Comparison of ENCODE assay signal across 25 cellular contexts in genomic region chr4:6573551-6573950, GRCh38. TPM values are rescaled to one million over a fixed set of nuclear protein-coding genes. Genes with fewer than 3 reads are reported as not detected.
DNase-seq lines count a peak whose midpoint lies in the region; ATAC-seq and TF ChIP-seq lines count a peak whose summit lies in the region.
"Had no signal": no experiment of that assay in that cellular context is flagged by ENCODE, and none has a peak within 500 bp of the region (broad histone marks: within the 10 kb centered on the region; RNA-seq: fewer than 3 reads in every experiment).

No MANE protein-coding gene starts in this region.

- peaks cover 21% of the 10 kb centered on the region for H3K36me3 Mint-ChIP-seq in CD8-positive, alpha-beta T cell
- H3K36me3 Mint-ChIP-seq in WTC11: peaks cover 3% of the 10 kb centered on the region; the same call in 1 of the 2 replicates
- peaks cover 8 to 14% (median 11%) of the 10 kb centered on the region in 5 donors for H3K36me3 Mint-ChIP-seq in naive thymus-derived CD4-positive, alpha-beta T cell

- no peak overlapping the region for H3K27ac ChIP-seq in CD8-positive, alpha-beta T cell (ENCODE audit: low read depth, low read length)
- H3K27ac ChIP-seq in naive thymus-derived CD4-positive, alpha-beta T cell (ENCODE audit: low read depth, low read length): no peak overlapping the region
- H3K27ac ChIP-seq in spleen: no peak overlapping the region
- H3K27ac ChIP-seq: 22Rv1, breast epithelium, coronary artery, sigmoid colon, vagina had no signal

- no peak for TF ChIP-seq CTCF in CD8-positive, alpha-beta T cell (IDR thresholded peaks at IDR 0.05)
- TF ChIP-seq CTCF in WTC11 (IDR thresholded peaks at IDR 0.05) (no peak), spleen (IDR thresholded peaks at IDR 0.05 in 8 of 11, conservative IDR thresholded peaks at IDR 0.05 in 3 of 11) (no peak)

- ATAC-seq in CD8-positive, alpha-beta T cell: no peak
- ATAC-seq in WTC11 (no peak), HG03139 (IDR thresholded peaks at IDR 0.05; ENCODE audit: unreplicated experiment) (no peak), GM21723 (IDR thresholded peaks at IDR 0.05; ENCODE audit: unreplicated experiment) (no peak)
- no peak for ATAC-seq in naive thymus-derived CD4-positive, alpha-beta T cell
- ATAC-seq: effector memory CD8-positive, alpha-beta T cell; SK-N-SH treated with all-trans-retinoic acid at 6 μM for 48 hours had no signal

- H3K4me1 ChIP-seq in CD8-positive, alpha-beta T cell (ENCODE audit: insufficient read depth, low read length): peaks cover 22% of the 10 kb centered on the region
- H3K4me1 ChIP-seq in naive thymus-derived CD4-positive, alpha-beta T cell (ENCODE audit: control insufficient read depth in 2 of 2, insufficient read depth in 2 of 2, low read length in 2 of 2): peaks cover 5 to 9% of the 10 kb centered on the region in 2 donors
- H3K4me1 ChIP-seq in spleen: peaks cover 7 to 33% (median 18%) of the 10 kb centered on the region in 6 donors

- no peaks in the 10 kb centered on the region for H3K9me3 Mint-ChIP-seq in CD8-positive, alpha-beta T cell
- H3K9me3 Mint-ChIP-seq in WTC11: no peaks in the 10 kb centered on the region
- H3K9me3 Mint-ChIP-seq in naive thymus-derived CD4-positive, alpha-beta T cell: peaks cover 0 to 6% (median 0%) of the 10 kb centered on the region in 11 donors
- H3K9me3 Mint-ChIP-seq: activated CD4-positive, alpha-beta T cell treated with anti-CD3 and anti-CD28 coated beads, Interleukin-2, amount 10 ng/mL, durations not matched to agents 24 days and 14 days; activated naive CD4-positive, alpha-beta T cell treated with anti-CD3 and anti-CD28 coated beads for 36 hours; effector memory CD8-positive, alpha-beta T cell; stimulated activated naive CD8-positive, alpha-beta T cell treated with anti-CD3 and anti-CD28 coated beads, Interleukin-15, Interleukin-2, amounts not matched to agents 100 ng/mL and 50 ng/mL, for 24 hours had no signal

- peaks cover 9% of the 10 kb centered on the region for H3K36me3 ChIP-seq in CD8-positive, alpha-beta T cell (ENCODE audit: insufficient read depth, low read length)
- peaks cover 0 to 24% (median 3%) of the 10 kb centered on the region in 3 experiments for H3K36me3 ChIP-seq in naive thymus-derived CD4-positive, alpha-beta T cell (ENCODE audit: control insufficient read depth in 2 of 3, insufficient read depth in 3 of 3, low read length in 3 of 3)
- peaks cover 3 to 25% (median 21%) of the 10 kb centered on the region in 6 donors for H3K36me3 ChIP-seq in spleen
- H3K36me3 ChIP-seq: breast epithelium had no signal

- H3K4me1 Mint-ChIP-seq in CD8-positive, alpha-beta T cell (ENCODE audit: low read depth): peaks cover 19% of the 10 kb centered on the region
- H3K4me1 Mint-ChIP-seq in WTC11: no peaks in the 10 kb centered on the region; the same call in 1 of the 2 replicates
- H3K4me1 Mint-ChIP-seq in naive thymus-derived CD4-positive, alpha-beta T cell: peaks cover 0 to 10% (median 7%) of the 10 kb centered on the region in 7 donors

- peak overlapping the region; percentile 91 for H3K4me3 Mint-ChIP-seq in CD8-positive, alpha-beta T cell
- H3K4me3 Mint-ChIP-seq in WTC11: no peak overlapping the region
- H3K4me3 Mint-ChIP-seq in naive thymus-derived CD4-positive, alpha-beta T cell: peak overlapping the region in 7 of 10 donors; percentile 17 to 94 (median 91)

- POLR2A ChIA-PET in CD8-positive, alpha-beta T cell (lab: Charles Lee): interaction anchor here (2.5 kb wide), 1 partner anchor 100 kb away, joined by 12 read pairs; a partner anchor contains a TSS
- POLR2A ChIA-PET in WTC11 (lab: Charles Lee): interaction anchor here (1.6 kb wide), 1 partner anchor 90 kb away, joined by 3 read pairs; no protein-coding TSS in a partner anchor
- POLR2A ChIA-PET in naive thymus-derived CD4-positive, alpha-beta T cell (lab: Charles Lee): interaction anchor here (2.9 kb wide), 2 partner anchors 67 to 100 kb away, joined by 15 to 19 read pairs; partner anchors contain the start of gene MRFAP1

- no peak for TF ChIP-seq POLR2A in spleen (IDR thresholded peaks at IDR 0.05)

- H3K27me3 ChIP-seq in CD8-positive, alpha-beta T cell (ENCODE audit: insufficient read depth, low read length): no peaks in the 10 kb centered on the region
- no peaks in the 10 kb centered on the region for H3K27me3 ChIP-seq in naive thymus-derived CD4-positive, alpha-beta T cell (ENCODE audit: control insufficient read depth in 2 of 2, insufficient read depth in 2 of 2, low read length in 2 of 2)
- peaks cover 0 to 3% (median 0%) of the 10 kb centered on the region in 7 donors for H3K27me3 ChIP-seq in spleen (replicated peaks in 1 of 7)
- H3K27me3 ChIP-seq: breast epithelium, sigmoid colon, vagina had no signal

- no peaks in the 10 kb centered on the region for H3K9me3 ChIP-seq in CD8-positive, alpha-beta T cell (ENCODE audit: low read length)
- H3K9me3 ChIP-seq in naive thymus-derived CD4-positive, alpha-beta T cell (ENCODE audit: control insufficient read depth in 2 of 3, low read length in 3 of 3): no peaks in the 10 kb centered on the region
- no peaks in the 10 kb centered on the region for H3K9me3 ChIP-seq in spleen
- H3K9me3 ChIP-seq: breast epithelium, sigmoid colon, vagina had no signal

- H3K4me3 ChIP-seq in CD8-positive, alpha-beta T cell (ENCODE audit: low read depth, low read length): no peak overlapping the region
- H3K4me3 ChIP-seq in naive thymus-derived CD4-positive, alpha-beta T cell (ENCODE audit: low read length): no peak overlapping the region
- peak overlapping the region in 1 of 8 donors; percentile 90 for H3K4me3 ChIP-seq in spleen

- WGBS in spleen, 5 donors: 61 to 73% (median 66%) methylated on average over 6 of the region's 6 CpGs

- peaks cover 2% of the 10 kb centered on the region for H3K27me3 Mint-ChIP-seq in CD8-positive, alpha-beta T cell (ENCODE audit: low read depth)
- H3K27me3 Mint-ChIP-seq in WTC11 (ENCODE audit: low read depth): peaks cover 54% of the 10 kb centered on the region
- H3K27me3 Mint-ChIP-seq in naive thymus-derived CD4-positive, alpha-beta T cell: peaks cover 0 to 19% (median 0%) of the 10 kb centered on the region in 5 donors
- H3K27me3 Mint-ChIP-seq: effector memory CD8-positive, alpha-beta T cell; stimulated activated naive CD8-positive, alpha-beta T cell treated with anti-CD3 and anti-CD28 coated beads, Interleukin-15, Interleukin-2, amounts not matched to agents 100 ng/mL and 50 ng/mL, for 24 hours had no signal

- DNase-seq in DMS53 (lab: John Stamatoyannopoulos, UW) (peak; percentile 45), DMS53 treated with DMSO at 0.1 percent for 48 hours (lab: John Stamatoyannopoulos, UW; ENCODE audit: unreplicated experiment) (no peak), WTC11 (ENCODE audit: low spot score) (no peak), spleen (no peak)
- DNase-seq in CD8-positive, alpha-beta T cell: no peak
- no peak for DNase-seq in naive thymus-derived CD4-positive, alpha-beta T cell
- DNase-seq: activated CD4-positive, alpha-beta T cell treated with anti-CD3 and anti-CD28 coated beads, Interleukin-2, amount 10 ng/mL, durations not matched to agents 24 days and 14 days; activated T-cell treated with anti-CD3 and anti-CD28 coated beads, Interleukin-2, amount 50 U/mL, for 48 hours; DMS153; effector memory CD8-positive, alpha-beta T cell; glutamatergic neuron; islet precursor cell; NCI-H1092; NCI-H2081; sigmoid colon had no signal

- CTCF ChIA-PET in CD8-positive, alpha-beta T cell (lab: Charles Lee): interaction anchor here (1.0 kb wide), 1 partner anchor 529 kb away, joined by 3 read pairs; no protein-coding TSS in a partner anchor
- CTCF ChIA-PET in WTC11 (lab: Charles Lee): interaction anchor here (0.7 to 1.9 kb wide), 7 partner anchors 23 to 323 kb away, joined by 3 to 9 read pairs (median 6); a partner anchor contains a TSS
- CTCF ChIA-PET in naive thymus-derived CD4-positive, alpha-beta T cell (lab: Charles Lee): interaction anchor here (0.9 to 1.1 kb wide), 2 partner anchors 47 to 300 kb away, joined by 4 read pairs; no protein-coding TSS in a partner anchor

- no peak overlapping the region for H3K27ac Mint-ChIP-seq in CD8-positive, alpha-beta T cell
- no peak overlapping the region for H3K27ac Mint-ChIP-seq in WTC11
- peak overlapping the region in 1 of 9 donors; percentile 14 for H3K27ac Mint-ChIP-seq in naive thymus-derived CD4-positive, alpha-beta T cell
- H3K27ac Mint-ChIP-seq: activated CD4-positive, alpha-beta T cell treated with anti-CD3 and anti-CD28 coated beads, Interleukin-2, amount 10 ng/mL, durations not matched to agents 24 days and 14 days; activated naive CD4-positive, alpha-beta T cell treated with anti-CD3 and anti-CD28 coated beads for 36 hours; progenitor cell of endocrine pancreas; stimulated activated naive CD8-positive, alpha-beta T cell treated with anti-CD3 and anti-CD28 coated beads, Interleukin-15, Interleukin-2, amounts not matched to agents 100 ng/mL and 50 ng/mL, for 24 hours had no signal

- intact Hi-C loops in CD8-positive, alpha-beta T cell (cut with DNase I, micrococcal nuclease): loop anchor here (5.0 to 10.0 kb wide), 3 partner anchors 121 to 529 kb away; partner anchors contain the start of genes GRPEL1 (in 1 of the 2) and S100P (in 1 of the 2)
- intact Hi-C loops in naive thymus-derived CD4-positive, alpha-beta T cell (cut with micrococcal nuclease): loop anchor here in 1 of 2 donors (10.0 kb wide), 1 partner anchor 211 kb away; the partner anchor contains the start of gene KIAA0232
- intact Hi-C loops in spleen (cut with DNase I; ENCODE audit: low total_unique reads): no loop called here

TF ChIP-seq in WTC11, 78 proteins besides CTCF, POLR2A, EP300 and RAD21:
- TF ChIP-seq NFE2L1 (CRISPR knock-in tag; IDR thresholded peaks at IDR 0.05) (no peak), USF2 (CRISPR knock-in tag; IDR thresholded peaks at IDR 0.05) (peak; percentile 31; the same call in 1 of the 2 replicates)

RNA-seq across cellular contexts. Expression of gene MAN2B2, which starts 1.4 kb away (rescaled TPM):
- 10 to 100 TPM; 26.4 to 26.7 TPM for total RNA-seq in CD8-positive, alpha-beta T cell
- 6.3 to 8.0 TPM (median 7.5 TPM) in 3 replicates for total RNA-seq in WTC11 (2021)
- total RNA-seq in naive thymus-derived CD4-positive, alpha-beta T cell: 10 to 100 TPM; 28.7 to 56.2 (median 39.4) TPM
- polyA plus RNA-seq in naive thymus-derived CD4-positive, alpha-beta T cell: 10 to 100 TPM; 10.5 to 31.4 TPM
- total RNA-seq in spleen: 10 to 100 TPM; 25.8 to 40.3 (median 34.0) TPM
- 10 to 100 TPM in 1 of 3 donors, 1 to 10 TPM in 2; 7.9 to 10.5 (median 9.0) TPM for polyA plus RNA-seq in spleen
